Comparison of ENCODE assay signal across 8 cellular contexts in the genomic region with DNA sequence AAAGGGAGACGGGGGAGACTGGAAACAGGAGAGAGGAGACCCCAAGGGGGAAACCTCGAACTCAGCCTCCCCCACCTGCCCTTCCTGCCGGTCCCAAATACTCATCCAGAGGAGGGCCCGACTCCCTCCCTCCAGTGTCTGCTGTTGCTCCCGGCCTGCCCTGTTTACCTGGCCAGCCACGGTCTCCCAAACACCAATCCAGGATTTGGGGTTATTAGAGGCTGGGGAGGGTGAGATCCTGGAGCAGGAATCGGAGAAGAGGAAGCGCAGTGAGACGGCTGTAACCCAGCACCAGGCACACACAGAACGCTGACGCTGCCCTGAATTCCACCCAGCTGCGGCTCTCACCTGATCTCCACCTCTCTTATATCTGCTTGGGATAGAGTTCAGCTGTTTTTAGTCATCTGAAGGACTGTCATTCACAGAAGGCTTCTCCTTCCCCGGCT.
DNase-seq lines count a peak whose midpoint lies in the region; ATAC-seq lines count a peak whose summit lies in the region.
"Had no signal": no experiment of that assay in that cellular context is flagged by ENCODE, and none has a peak within 500 bp of the region (broad histone marks: within the 10 kb centered on the region; RNA-seq: fewer than 3 reads in every experiment).

No MANE protein-coding gene starts in this region.

- no peak for DNase-seq in H7
- DNase-seq in OCI-M1 (lab: John Stamatoyannopoulos, UW) = peak; percentile 28
- peak in 27 of 42 donors; percentile 38 to 79 (median 58) for DNase-seq in head of caudate nucleus
- DNase-seq in amygdala (lab: John Stamatoyannopoulos, UW) = no peak

- H3K36me3 ChIP-seq in H7 (replicated peaks; ENCODE audit: control insufficient read depth, insufficient read depth, low read length) = no peaks in the 10 kb centered on the region
- H3K36me3 ChIP-seq: MG63 had no signal

- H3K4me3 ChIP-seq in H7 (ENCODE audit: insufficient read depth, low read depth, low read length) (peak overlapping the region; percentile 18; the same call in 1 of the 2 replicates), skin epidermis (peak overlapping the region in 6 of 7 experiments; percentile 2 to 29 (median 12))
- H3K4me3 ChIP-seq: MG63 had no signal

- ATAC-seq in HG02973 (IDR thresholded peaks at IDR 0.05; ENCODE audit: unreplicated experiment) (no peak), GM21723 (IDR thresholded peaks at IDR 0.05; ENCODE audit: unreplicated experiment) (no peak)

- H3K27ac ChIP-seq in skin epidermis = peak overlapping the region in 7 of 21 experiments; percentile 1 to 66 (median 44)

- intact Hi-C loops in head of caudate nucleus (cut with DNase I) = loop anchor here (2.0 to 10.0 kb wide), 3 partner anchors 97 to 275 kb away; a partner anchor contains a TSS

- H3K27me3 ChIP-seq in H7 (ENCODE audit: control insufficient read depth, insufficient read depth, low read length) = no peaks in the 10 kb centered on the region; the same call in 1 of the 2 replicates
- H3K27me3 ChIP-seq: MG63 had no signal

Comparison
In these comparisons a context has a peak if more than half of its experiments do, and no peak if none do; other contexts are left out.
1. DNase-seq: peak in OCI-M1 (single experiment) and head of caudate nucleus (27 of 42); none in H7 (single experiment) and amygdala (0 of 56).